1 cellular context compared by ENCODE assay signal in the genomic region with DNA sequence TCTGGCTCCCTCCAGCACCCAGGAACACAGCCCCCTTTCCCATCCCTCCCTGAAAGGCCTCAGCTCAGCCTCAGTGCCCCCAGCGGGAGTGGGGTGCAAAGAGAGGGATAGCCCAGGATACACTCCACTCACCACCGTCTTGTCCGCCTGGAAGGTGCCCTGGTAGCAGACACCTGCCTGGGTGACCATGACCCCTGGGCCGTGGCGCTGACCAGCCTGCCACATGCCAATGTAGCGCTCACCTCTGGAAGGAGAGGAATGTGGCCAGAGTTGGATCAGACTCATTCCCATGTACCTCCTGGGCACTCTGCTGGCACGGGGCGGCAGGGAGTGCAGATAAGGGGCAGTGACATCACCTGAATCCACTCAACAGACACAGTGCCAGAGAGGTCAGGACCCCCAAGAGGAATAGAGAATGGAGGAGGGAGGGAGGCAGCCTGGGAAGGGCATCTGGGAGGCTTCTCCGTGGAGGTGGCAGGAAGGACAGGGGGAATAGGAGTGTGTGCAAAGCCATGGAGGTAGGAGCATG.
TF ChIP-seq lines count a peak whose summit lies in the region.

No MANE protein-coding gene starts in this region.

TF ChIP-seq in H1, 55 proteins besides CTCF, POLR2A, EP300 and RAD21:
- TF ChIP-seq POU5F1 (IDR thresholded peaks at IDR 0.05; ENCODE audit: low read depth, low read length) (no peak), KDM4A (IDR thresholded peaks at IDR 0.05; ENCODE audit: low read depth, low read length, severe bottlenecking) (no peak), EZH2 (IDR thresholded peaks at IDR 0.05; ENCODE audit: low read depth, low read length, severe bottlenecking) (no peak), SP2 (IDR thresholded peaks at IDR 0.05; ENCODE audit: low read length) (no peak), MAFK (IDR thresholded peaks at IDR 0.05; ENCODE audit: low read depth, low read length) (no peak), SRF (IDR thresholded peaks at IDR 0.05; ENCODE audit: low read depth, low read length) (no peak), CBX8 (IDR thresholded peaks at IDR 0.05; ENCODE audit: borderline replicate concordance, low read depth, low read length) (no peak)
- TF ChIP-seq, protein P1, sequence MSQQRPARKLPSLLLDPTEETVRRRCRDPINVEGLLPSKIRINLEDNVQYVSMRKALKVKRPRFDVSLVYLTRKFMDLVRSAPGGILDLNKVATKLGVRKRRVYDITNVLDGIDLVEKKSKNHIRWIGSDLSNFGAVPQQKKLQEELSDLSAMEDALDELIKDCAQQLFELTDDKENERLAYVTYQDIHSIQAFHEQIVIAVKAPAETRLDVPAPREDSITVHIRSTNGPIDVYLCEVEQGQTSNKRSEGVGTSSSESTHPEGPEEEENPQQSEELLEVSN (IDR thresholded peaks at IDR 0.05): no peak
- TF ChIP-seq, protein P2, sequence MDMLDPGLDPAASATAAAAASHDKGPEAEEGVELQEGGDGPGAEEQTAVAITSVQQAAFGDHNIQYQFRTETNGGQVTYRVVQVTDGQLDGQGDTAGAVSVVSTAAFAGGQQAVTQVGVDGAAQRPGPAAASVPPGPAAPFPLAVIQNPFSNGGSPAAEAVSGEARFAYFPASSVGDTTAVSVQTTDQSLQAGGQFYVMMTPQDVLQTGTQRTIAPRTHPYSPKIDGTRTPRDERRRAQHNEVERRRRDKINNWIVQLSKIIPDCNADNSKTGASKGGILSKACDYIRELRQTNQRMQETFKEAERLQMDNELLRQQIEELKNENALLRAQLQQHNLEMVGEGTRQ (IDR thresholded peaks at IDR 0.05; ENCODE audit: low read length): no peak
